ENCODE assay signal across 37 cellular contexts in genomic region chr6:54183616-54184015, GRCh38.
"Had no signal": no experiment of that assay in that cellular context is flagged by ENCODE, and none has a peak within 500 bp of the region (broad histone marks: within the 10 kb centered on the region; RNA-seq: fewer than 3 reads in every experiment).

No MANE protein-coding gene starts in this region.

- H3K27me3 Mint-ChIP-seq: activated B cell treated with CpG ODN at 0.5 μM for 24 hours; activated CD4-positive, alpha-beta memory T cell treated with anti-CD3 and anti-CD28 coated beads for 36 hours; activated CD4-positive, alpha-beta T cell treated with anti-CD3 and anti-CD28 coated beads, Interleukin-2, amount 10 ng/mL, durations not matched to agents 24 days and 14 days; activated CD8-positive, alpha-beta T cell treated with anti-CD3 and anti-CD28 coated beads for 36 hours; activated naive CD8-positive, alpha-beta T cell treated with anti-CD3 and anti-CD28 coated beads for 36 hours; activated T-helper 17 cell treated with anti-CD3 and anti-CD28 coated beads, Interleukin-2, amount 50 U/mL, for 72 hours; brain; central memory CD8-positive, alpha-beta T cell had no signal

- H3K36me3 Mint-ChIP-seq: activated CD4-positive, alpha-beta memory T cell treated with anti-CD3 and anti-CD28 coated beads for 36 hours; activated naive CD4-positive, alpha-beta T cell treated with anti-CD3 and anti-CD28 coated beads, Interleukin-2, amount 50 U/mL, for 72 hours; activated naive CD8-positive, alpha-beta T cell treated with anti-CD3 and anti-CD28 coated beads for 36 hours; brain had no signal

- H3K4me3 ChIP-seq: ascending aorta, cardiac muscle cell, colonic mucosa had no signal

- H3K9me3 Mint-ChIP-seq: activated B cell treated with CpG ODN at 0.5 μM for 24 hours; activated CD4-positive, alpha-beta memory T cell treated with anti-CD3 and anti-CD28 coated beads for 36 hours; activated CD4-positive, alpha-beta T cell treated with anti-CD3 and anti-CD28 coated beads, Interleukin-2, amount 10 ng/mL, durations not matched to agents 24 days and 14 days; activated CD8-positive, alpha-beta T cell treated with anti-CD3 and anti-CD28 coated beads for 36 hours; activated T-helper 1 cell treated with anti-CD3 and anti-CD28 coated beads, Interleukin-12 subunit alpha, Interleukin-12 subunit beta, Interleukin-2, Interleukin-4 antibody, amounts not matched to agents 30 ng/mL and 10 ng/mL and 1 ng/mL, durations not matched to agents 14 hours and 24 hours and 36 hours; activated T-helper 17 cell treated with anti-CD3 and anti-CD28 coated beads, Interleukin-2, amount 50 U/mL, for 72 hours; brain; T-helper 2 cell treated with Interferon-gamma antibody and Interleukin-4, amounts not matched to agents 5 μg/mL and 100 μg/mL, for 36 hours had no signal

- H3K36me3 ChIP-seq: ascending aorta, cardiac muscle cell, colonic mucosa had no signal

- H3K4me1 ChIP-seq: ascending aorta, colonic mucosa had no signal

- H3K4me1 Mint-ChIP-seq: activated B cell treated with CpG ODN at 0.5 μM for 24 hours; activated CD4-positive, alpha-beta T cell treated with anti-CD3 and anti-CD28 coated beads, Interleukin-2, amount 10 ng/mL, durations not matched to agents 24 days and 14 days; activated naive CD8-positive, alpha-beta T cell treated with anti-CD3 and anti-CD28 coated beads for 36 hours; activated T-helper 17 cell treated with anti-CD3 and anti-CD28 coated beads, Interleukin-2, amount 50 U/mL, for 72 hours; brain; central memory CD8-positive, alpha-beta T cell had no signal

- H3K27me3 ChIP-seq: ascending aorta, cardiac muscle cell, colonic mucosa had no signal

- FAIRE-seq: bronchial epithelial cell, TTC549 had no signal

- ATAC-seq: activated CD8-positive, alpha-beta T cell treated with anti-CD3 and anti-CD28 coated beads for 36 hours; activated naive CD4-positive, alpha-beta T cell treated with anti-CD3 and anti-CD28 coated beads, Interleukin-2, amount 50 U/mL, for 72 hours; activated T-cell treated with anti-CD3 and anti-CD28 coated beads, Interleukin-2, amount 50 U/mL, for 4 hours; activated T-cell treated with anti-CD3 and anti-CD28 coated beads, Interleukin-2, amount 50 U/mL, for 72 hours; activated T-helper 17 cell treated with anti-CD3 and anti-CD28 coated beads, Interleukin-2, amount 50 U/mL, for 72 hours had no signal

- H3K27ac ChIP-seq: ascending aorta, cardiac muscle cell, colonic mucosa, VCaP had no signal

- H3K9me3 ChIP-seq: ascending aorta, colonic mucosa had no signal

- H3K4me3 Mint-ChIP-seq: activated B cell treated with CpG ODN at 0.5 μM for 24 hours; activated CD4-positive, alpha-beta memory T cell treated with anti-CD3 and anti-CD28 coated beads for 36 hours; activated CD4-positive, alpha-beta T cell treated with anti-CD3 and anti-CD28 coated beads, Interleukin-2, amount 10 ng/mL, durations not matched to agents 24 days and 14 days; activated CD8-positive, alpha-beta T cell treated with anti-CD3 and anti-CD28 coated beads for 36 hours; activated naive CD4-positive, alpha-beta T cell treated with anti-CD3 and anti-CD28 coated beads for 36 hours; activated naive CD8-positive, alpha-beta T cell treated with anti-CD3 and anti-CD28 coated beads for 36 hours; activated T-cell treated with anti-CD3 and anti-CD28 coated beads, Interleukin-2, amount 50 U/mL, for 4 hours; activated T-cell treated with anti-CD3 and anti-CD28 coated beads, Interleukin-2, amount 50 U/mL, for 72 hours; activated T-helper 1 cell treated with anti-CD3 and anti-CD28 coated beads, Interleukin-12 subunit alpha, Interleukin-12 subunit beta, Interleukin-2, Interleukin-4 antibody, amounts not matched to agents 30 ng/mL and 10 ng/mL and 1 ng/mL, durations not matched to agents 14 hours and 24 hours and 36 hours; activated T-helper 17 cell treated with anti-CD3 and anti-CD28 coated beads, Interleukin-2, amount 50 U/mL, for 72 hours; brain; central memory CD8-positive, alpha-beta T cell; T-helper 2 cell treated with Interferon-gamma antibody and Interleukin-4, amounts not matched to agents 5 μg/mL and 100 μg/mL, for 36 hours had no signal

- DNase-seq: activated B cell treated with CpG ODN at 0.5 μM for 24 hours; activated CD4-positive, alpha-beta memory T cell treated with anti-CD3 and anti-CD28 coated beads for 36 hours; activated CD4-positive, alpha-beta T cell treated with anti-CD3 and anti-CD28 coated beads for 4 hours; activated CD4-positive, alpha-beta T cell treated with anti-CD3 and anti-CD28 coated beads, Interleukin-2, amount 10 ng/mL, durations not matched to agents 24 days and 14 days; activated CD4-positive, alpha-beta T cell treated with anti-CD3 and anti-CD28 coated beads, Interleukin-2, amount 50 U/mL, for 1 hour; activated CD4-positive, alpha-beta T cell treated with anti-CD3 and anti-CD28 coated beads, Interleukin-2, amount 50 U/mL, for 4 hours; activated CD4-positive, CD25-positive, alpha-beta regulatory T cell treated with anti-CD3 and anti-CD28 coated beads, Interleukin-2, amount 50 U/mL, for 72 hours; activated CD8-positive, alpha-beta memory T cell treated with anti-CD3 and anti-CD28 coated beads, Interleukin-2, amount 50 U/mL, for 4 hours; activated CD8-positive, alpha-beta T cell treated with anti-CD3 and anti-CD28 coated beads for 36 hours; activated effector memory CD4-positive, alpha-beta T cell treated with anti-CD3 and anti-CD28 coated beads, Interleukin-2, amount 50 U/mL, for 16 hours; activated gamma-delta T cell treated with Interleukin-2 at 50 U/mL for 16 hours; activated naive CD4-positive, alpha-beta T cell; activated naive CD4-positive, alpha-beta T cell treated with anti-CD3 and anti-CD28 coated beads for 36 hours; activated naive CD4-positive, alpha-beta T cell treated with anti-CD3 and anti-CD28 coated beads, Interleukin-2, amount 50 U/mL, for 16 hours; activated naive CD8-positive, alpha-beta T cell treated with anti-CD3 and anti-CD28 coated beads for 36 hours; activated T-cell treated with anti-CD3 and anti-CD28 coated beads for 4 hours; activated T-cell treated with anti-CD3 and anti-CD28 coated beads, Interleukin-2, amount 50 U/mL, for 1 hour; activated T-cell treated with anti-CD3 and anti-CD28 coated beads, Interleukin-2, amount 50 U/mL, for 4 hours; activated T-cell treated with anti-CD3 and anti-CD28 coated beads, Interleukin-2, amount 50 U/mL, for 72 hours; amygdala; anterior cingulate cortex; caudate nucleus; cerebellar nuclear complex; colonic mucosa; T-helper 2 cell; T-helper 9 cell had no signal

- H3K27ac Mint-ChIP-seq: activated B cell treated with CpG ODN at 0.5 μM for 24 hours; activated CD4-positive, alpha-beta memory T cell treated with anti-CD3 and anti-CD28 coated beads for 36 hours; activated CD4-positive, alpha-beta T cell treated with anti-CD3 and anti-CD28 coated beads, Interleukin-2, amount 10 ng/mL, durations not matched to agents 24 days and 14 days; activated CD8-positive, alpha-beta T cell treated with anti-CD3 and anti-CD28 coated beads for 36 hours; activated naive CD4-positive, alpha-beta T cell treated with anti-CD3 and anti-CD28 coated beads for 36 hours; activated naive CD4-positive, alpha-beta T cell treated with anti-CD3 and anti-CD28 coated beads, Interleukin-2, amount 50 U/mL, for 72 hours; activated naive CD8-positive, alpha-beta T cell treated with anti-CD3 and anti-CD28 coated beads for 36 hours; activated T-cell treated with anti-CD3 and anti-CD28 coated beads, Interleukin-2, amount 50 U/mL, for 72 hours; activated T-helper 1 cell treated with anti-CD3 and anti-CD28 coated beads, Interleukin-12 subunit alpha, Interleukin-12 subunit beta, Interleukin-2, Interleukin-4 antibody, amounts not matched to agents 30 ng/mL and 10 ng/mL and 1 ng/mL, durations not matched to agents 14 hours and 24 hours and 36 hours; activated T-helper 17 cell treated with anti-CD3 and anti-CD28 coated beads, Interleukin-2, amount 50 U/mL, for 72 hours; brain; T-helper 2 cell treated with Interferon-gamma antibody and Interleukin-4, amounts not matched to agents 5 μg/mL and 100 μg/mL, for 36 hours had no signal
